32 cellular contexts compared by ENCODE assay signal in genomic region chr4:71866212-71866885, GRCh38.
"Had no signal": no experiment of that assay in that cellular context is flagged by ENCODE, and none has a peak within 500 bp of the region (broad histone marks: within the 10 kb centered on the region; RNA-seq: fewer than 3 reads in every experiment).

No MANE protein-coding gene starts in this region.

- H3K27me3 Mint-ChIP-seq: activated B cell treated with CpG ODN at 0.5 μM for 24 hours; activated CD8-positive, alpha-beta T cell treated with anti-CD3 and anti-CD28 coated beads for 36 hours; activated naive CD8-positive, alpha-beta T cell treated with anti-CD3 and anti-CD28 coated beads for 36 hours; activated naive CD8-positive, alpha-beta T cell treated with anti-CD3 and anti-CD28 coated beads, Interleukin-2, amount 50 U/mL, for 24 hours; activated T-helper 17 cell treated with anti-CD3 and anti-CD28 coated beads, Interleukin-2, amount 50 U/mL, for 72 hours; effector memory CD8-positive, alpha-beta T cell; T-helper 17 cell had no signal

- H3K4me1 ChIP-seq: adrenal gland, body of pancreas, esophagus squamous epithelium, gastroesophageal sphincter, heart right ventricle had no signal

- H3K4me3 Mint-ChIP-seq: activated B cell treated with CpG ODN at 0.5 μM for 24 hours; activated CD8-positive, alpha-beta T cell treated with anti-CD3 and anti-CD28 coated beads for 36 hours; activated naive CD4-positive, alpha-beta T cell treated with anti-CD3 and anti-CD28 coated beads for 36 hours; activated naive CD4-positive, alpha-beta T cell treated with anti-CD3 and anti-CD28 coated beads, Interleukin-2, amount 50 U/mL, for 24 hours; activated naive CD8-positive, alpha-beta T cell treated with anti-CD3 and anti-CD28 coated beads for 36 hours; activated naive CD8-positive, alpha-beta T cell treated with anti-CD3 and anti-CD28 coated beads, Interleukin-2, amount 50 U/mL, for 24 hours; activated T-cell treated with anti-CD3 and anti-CD28 coated beads, Interleukin-2, amount 50 U/mL, for 4 hours; activated T-helper 17 cell treated with anti-CD3 and anti-CD28 coated beads, Interleukin-2, amount 50 U/mL, for 72 hours; effector memory CD8-positive, alpha-beta T cell; T-helper 17 cell; T-helper 2 cell treated with Interferon-gamma antibody and Interleukin-4, amounts not matched to agents 5 μg/mL and 100 μg/mL, for 36 hours had no signal

- H3K27me3 ChIP-seq: adrenal gland, body of pancreas, esophagus squamous epithelium, gastroesophageal sphincter, heart right ventricle had no signal

- H3K27ac Mint-ChIP-seq: activated B cell treated with CpG ODN at 0.5 μM for 24 hours; activated CD8-positive, alpha-beta T cell treated with anti-CD3 and anti-CD28 coated beads for 36 hours; activated naive CD4-positive, alpha-beta T cell treated with anti-CD3 and anti-CD28 coated beads for 36 hours; activated naive CD4-positive, alpha-beta T cell treated with anti-CD3 and anti-CD28 coated beads, Interleukin-2, amount 50 U/mL, for 24 hours; activated naive CD8-positive, alpha-beta T cell treated with anti-CD3 and anti-CD28 coated beads for 36 hours; activated naive CD8-positive, alpha-beta T cell treated with anti-CD3 and anti-CD28 coated beads, Interleukin-2, amount 50 U/mL, for 24 hours; activated T-helper 17 cell treated with anti-CD3 and anti-CD28 coated beads, Interleukin-2, amount 50 U/mL, for 72 hours; effector memory CD8-positive, alpha-beta T cell; T-helper 17 cell; T-helper 2 cell treated with Interferon-gamma antibody and Interleukin-4, amounts not matched to agents 5 μg/mL and 100 μg/mL, for 36 hours had no signal

- H3K9me3 ChIP-seq: adrenal gland, esophagus squamous epithelium had no signal

- ATAC-seq: activated CD4-positive, CD25-positive, alpha-beta regulatory T cell treated with anti-CD3 and anti-CD28 coated beads, Interleukin-2, amount 50 U/mL, for 24 hours; activated CD8-positive, alpha-beta T cell treated with anti-CD3 and anti-CD28 coated beads for 36 hours; activated naive CD8-positive, alpha-beta T cell treated with anti-CD3 and anti-CD28 coated beads, Interleukin-2, amount 50 U/mL, for 24 hours; activated T-cell treated with anti-CD3 and anti-CD28 coated beads, Interleukin-2, amount 50 U/mL, for 4 hours; activated T-helper 17 cell treated with anti-CD3 and anti-CD28 coated beads, Interleukin-2, amount 50 U/mL, for 72 hours; body of pancreas; effector memory CD8-positive, alpha-beta T cell; gastroesophageal sphincter; heart right ventricle; T-helper 17 cell had no signal

- H3K27ac ChIP-seq: adrenal gland, body of pancreas, epithelial cell of prostate, esophagus squamous epithelium, gastroesophageal sphincter, heart right ventricle, WERI-Rb-1 had no signal

- H3K4me3 ChIP-seq: adrenal gland, body of pancreas, esophagus squamous epithelium, gastroesophageal sphincter, heart right ventricle had no signal

- DNase-seq: activated B cell treated with CpG ODN at 0.5 μM for 24 hours; activated CD4-positive, alpha-beta T cell treated with anti-CD3 and anti-CD28 coated beads for 48 hours; activated CD4-positive, alpha-beta T cell treated with anti-CD3 and anti-CD28 coated beads, Interleukin-2, amount 50 U/mL, for 1 hour; activated CD4-positive, alpha-beta T cell treated with anti-CD3 and anti-CD28 coated beads, Interleukin-2, amount 50 U/mL, for 48 hours; activated CD8-positive, alpha-beta memory T cell treated with anti-CD3 and anti-CD28 coated beads for 24 hours; activated CD8-positive, alpha-beta T cell treated with anti-CD3 and anti-CD28 coated beads for 36 hours; activated effector memory CD4-positive, alpha-beta T cell treated with Interleukin-2 at 50 U/mL for 16 hours; activated naive CD4-positive, alpha-beta T cell treated with anti-CD3 and anti-CD28 coated beads for 36 hours; activated naive CD8-positive, alpha-beta T cell treated with anti-CD3 and anti-CD28 coated beads for 36 hours; activated naive CD8-positive, alpha-beta T cell treated with anti-CD3 and anti-CD28 coated beads, Interleukin-2, amount 50 U/mL, for 24 hours; activated T-cell treated with anti-CD3 and anti-CD28 coated beads, Interleukin-2, amount 50 U/mL, for 4 hours; adrenal gland; amygdala; aorta; body of pancreas; caudate nucleus; cortex of kidney; dermis blood vessel endothelial cell; effector CD4-positive, alpha-beta T cell; effector memory CD8-positive, alpha-beta T cell; esophagus squamous epithelium; foreskin melanocyte; heart right ventricle; T-helper 17 cell; T1000; WERI-Rb-1 had no signal

- H3K4me1 Mint-ChIP-seq: activated B cell treated with CpG ODN at 0.5 μM for 24 hours; activated naive CD4-positive, alpha-beta T cell treated with anti-CD3 and anti-CD28 coated beads, Interleukin-2, amount 50 U/mL, for 24 hours; activated naive CD8-positive, alpha-beta T cell treated with anti-CD3 and anti-CD28 coated beads for 36 hours; activated naive CD8-positive, alpha-beta T cell treated with anti-CD3 and anti-CD28 coated beads, Interleukin-2, amount 50 U/mL, for 24 hours; activated T-helper 17 cell treated with anti-CD3 and anti-CD28 coated beads, Interleukin-2, amount 50 U/mL, for 72 hours; T-helper 17 cell had no signal

- H3K36me3 ChIP-seq: adrenal gland, esophagus squamous epithelium, gastroesophageal sphincter, heart right ventricle, WERI-Rb-1 had no signal

- H3K9me3 Mint-ChIP-seq: activated T-helper 17 cell treated with anti-CD3 and anti-CD28 coated beads, Interleukin-2, amount 50 U/mL, for 72 hours had no signal

- H3K36me3 Mint-ChIP-seq: activated naive CD4-positive, alpha-beta T cell treated with anti-CD3 and anti-CD28 coated beads, Interleukin-2, amount 50 U/mL, for 24 hours; activated naive CD8-positive, alpha-beta T cell treated with anti-CD3 and anti-CD28 coated beads for 36 hours had no signal
